8 cellular contexts compared by ENCODE assay signal in genomic region chr17:29291163-29291752, GRCh38. TPM values are rescaled to one million over a fixed set of nuclear protein-coding genes. Genes with fewer than 3 reads are reported as not detected.
DNase-seq lines count a peak whose midpoint lies in the region; ATAC-seq, FAIRE-seq and TF ChIP-seq lines count a peak whose summit lies in the region.

No MANE protein-coding gene starts in this region.

- H3K36me3 ChIP-seq in Karpas-422 (ENCODE audit: insufficient read depth, low read length), result peaks cover 52% of the 10 kb centered on the region
- H3K36me3 ChIP-seq in right lobe of liver, result peaks cover 0 to 25% (median 13%) of the 10 kb centered on the region in 4 donors
- H3K36me3 ChIP-seq in thymus (ENCODE audit: control insufficient read depth, insufficient read depth), result peaks cover 19% of the 10 kb centered on the region

- no peaks in the 10 kb centered on the region for H3K9me2 ChIP-seq in Karpas-422 (replicated peaks; ENCODE audit: insufficient read depth, low read length)

- H3K27ac ChIP-seq in Karpas-422 (ENCODE audit: low read length) (peak overlapping the region; percentile 74; the same call in 1 of the 2 replicates), right lobe of liver (peak overlapping the region in 1 of 3 donors; percentile 100), thymus (ENCODE audit: low read depth) (no peak overlapping the region)

- H3K9me3 ChIP-seq in Karpas-422 (ENCODE audit: low read length) (no peaks in the 10 kb centered on the region), right lobe of liver (no peaks in the 10 kb centered on the region), thymus (ENCODE audit: control insufficient read depth) (no peaks in the 10 kb centered on the region)

- peaks cover 30% of the 10 kb centered on the region for H3K4me1 ChIP-seq in Karpas-422 (ENCODE audit: low read length)
- H3K4me1 ChIP-seq in right lobe of liver, result peaks cover 0 to 37% (median 16%) of the 10 kb centered on the region in 4 donors
- peaks cover 8% of the 10 kb centered on the region for H3K4me1 ChIP-seq in thymus (ENCODE audit: control insufficient read depth, insufficient read depth, low read length)

- H3K9ac ChIP-seq in Karpas-422 (ENCODE audit: low read length), result peak overlapping the region; percentile 100

- ATAC-seq in right lobe of liver (peak in 1 of 4 donors; percentile 9), HG02870 (IDR thresholded peaks at IDR 0.05; ENCODE audit: unreplicated experiment) (no peak)

- peak; percentile 77 for FAIRE-seq in RCC 7860 (lab: Jason Lieb, UNC)

- H3K4me3 ChIP-seq in Karpas-422 (ENCODE audit: low read length) (peak overlapping the region; percentile 100), right lobe of liver (peak overlapping the region; percentile 6 to 94 (median 90)), thymus (ENCODE audit: low read length) (peak overlapping the region; percentile 72)

- H4K20me1 ChIP-seq in Karpas-422 (ENCODE audit: insufficient read depth, low read depth, low read length), result peaks cover 56% of the 10 kb centered on the region

- 3% methylated on average over 5 of the region's 5 CpGs for WGBS in right lobe of liver (ENCODE audit: insufficient coverage, low coverage, low lambda C conversion rate, missing lambda C conversion rate)
- 32% methylated on average over 5 of the region's 5 CpGs for WGBS in thymus

- TF ChIP-seq POLR2A in right lobe of liver (IDR thresholded peaks at IDR 0.05), result no peak

- TF ChIP-seq CTCF in right lobe of liver (IDR thresholded peaks at IDR 0.05), result peak; percentile 68 to 80 (median 73)

- H3K27me3 ChIP-seq in Karpas-422 (ENCODE audit: low read length), result no peaks in the 10 kb centered on the region
- no peaks in the 10 kb centered on the region for H3K27me3 ChIP-seq in right lobe of liver
- H3K27me3 ChIP-seq in thymus (ENCODE audit: control insufficient read depth, insufficient read depth), result no peaks in the 10 kb centered on the region

- peak overlapping the region; percentile 94 for H3K4me2 ChIP-seq in Karpas-422 (ENCODE audit: low read depth, low read length, poor library complexity, severe bottlenecking)

- peak; percentile 7 for DNase-seq in activated T-cell treated with anti-CD3 and anti-CD28 coated beads for 24 hours (ENCODE audit: low read depth)
- DNase-seq in activated T-cell treated with anti-CD3 and anti-CD28 coated beads, Interleukin-2, amount 50 U/mL, for 1 hour, result no peak
- peak; percentile 85 for DNase-seq in Karpas-422
- peak; percentile 56 for DNase-seq in RCC 7860 (ENCODE audit: low spot score)
- DNase-seq in cerebellar cortex (ENCODE audit: low spot score), result peak; percentile 85
- no peak for DNase-seq in right lobe of liver

- no peak overlapping the region for H2AFZ ChIP-seq in Karpas-422 (ENCODE audit: low read length)

- peaks cover 74% of the 10 kb centered on the region for H3K79me2 ChIP-seq in Karpas-422 (ENCODE audit: low read length)

- intact Hi-C loops in right lobe of liver (cut with DNase I), result loop anchor here in 1 of 2 donors (5.0 kb wide), 1 partner anchor 144 kb away; no protein-coding TSS in a partner anchor

RNA-seq across cellular contexts. Expression of gene NUFIP2, which starts 2.7 kb away (rescaled TPM):
- total RNA-seq in Karpas-422 (2014; rRNA removed; shearing (Covaris generic); ENCODE audit: low replicate concordance), result 22.3 and 38.5 TPM in 2 replicates
- 10 to 100 TPM; 16.1 to 31.2 (median 22.5) TPM for total RNA-seq in right lobe of liver
- 19.8 TPM for polyA plus RNA-seq in thymus

RNA-seq across cellular contexts. Expression of gene CRYBA1, which starts 44.6 kb away (rescaled TPM):
- total RNA-seq in Karpas-422 (2014; rRNA removed; shearing (Covaris generic); ENCODE audit: low replicate concordance), result not detected in 2 replicates
- not detected for total RNA-seq in right lobe of liver
- polyA plus RNA-seq in thymus, result 0.34 TPM

Comparison
In these comparisons a context has a peak if more than half of its experiments do, and no peak if none do; other contexts are left out.
1. DNase-seq: peak in activated T-cell treated with anti-CD3 and anti-CD28 coated beads for 24 hours (single experiment), Karpas-422 (single experiment), RCC 7860 (single experiment) and cerebellar cortex (single experiment); none in activated T-cell treated with anti-CD3 and anti-CD28 coated beads, Interleukin-2, amount 50 U/mL, for 1 hour (single experiment) and right lobe of liver (0 of 3).
2. Peak in every context shown above with its lines, with median percentiles within 50 percentile points of each other: H3K4me3 ChIP-seq.